14 cellular contexts compared by ENCODE assay signal in genomic region chr7:150620617-150621371, GRCh38. TPM values are rescaled to one million over a fixed set of nuclear protein-coding genes. Genes with fewer than 3 reads are reported as not detected.
DNase-seq lines count a peak whose midpoint lies in the region; ATAC-seq and TF ChIP-seq lines count a peak whose summit lies in the region.
"Had no signal": no experiment of that assay in that cellular context is flagged by ENCODE, and none has a peak within 500 bp of the region (broad histone marks: within the 10 kb centered on the region; RNA-seq: fewer than 3 reads in every experiment).

No MANE protein-coding gene starts in this region.

- peak overlapping the region; percentile 97 for H3K27ac Mint-ChIP-seq in activated T-cell treated with anti-CD3 and anti-CD28 coated beads, Interleukin-2, amount 50 U/mL, for 72 hours
- H3K27ac Mint-ChIP-seq in natural killer cell (peak overlapping the region; percentile 70 to 71), osteocyte (ENCODE audit: unreplicated experiment) (no peak overlapping the region)

- no peak for TF ChIP-seq POLR2A in GM18505 (IDR thresholded peaks at IDR 0.05; ENCODE audit: borderline replicate concordance, extremely low read depth, insufficient read depth, insufficient read length)

- H3K27me3 Mint-ChIP-seq in activated T-cell treated with anti-CD3 and anti-CD28 coated beads, Interleukin-2, amount 50 U/mL, for 72 hours (ENCODE audit: low read depth) = no peaks in the 10 kb centered on the region
- no peaks in the 10 kb centered on the region for H3K27me3 Mint-ChIP-seq in natural killer cell (ENCODE audit: low read depth in 2 of 2)
- no peaks in the 10 kb centered on the region for H3K27me3 Mint-ChIP-seq in osteocyte (ENCODE audit: unreplicated experiment)

- peak overlapping the region; percentile 51 to 79 for H3K4me3 Mint-ChIP-seq in activated T-cell treated with anti-CD3 and anti-CD28 coated beads, Interleukin-2, amount 50 U/mL, for 72 hours
- no peak overlapping the region for H3K4me3 Mint-ChIP-seq in natural killer cell
- no peak overlapping the region for H3K4me3 Mint-ChIP-seq in osteocyte (ENCODE audit: unreplicated experiment)

- peak; percentile 81 to 85 for ATAC-seq in activated T-cell treated with anti-CD3 and anti-CD28 coated beads, Interleukin-2, amount 50 U/mL, for 72 hours (replicated peaks in 1 of 2)
- ATAC-seq in GM21515 (IDR thresholded peaks at IDR 0.05; ENCODE audit: unreplicated experiment) (peak; percentile 51), HG03460 (IDR thresholded peaks at IDR 0.05; ENCODE audit: unreplicated experiment) (peak; percentile 57), natural killer cell (no peak), GM18505 (IDR thresholded peaks at IDR 0.05; ENCODE audit: unreplicated experiment) (no peak)
- ATAC-seq: mucosa of descending colon had no signal

- H3K36me3 Mint-ChIP-seq in activated T-cell treated with anti-CD3 and anti-CD28 coated beads, Interleukin-2, amount 50 U/mL, for 72 hours (ENCODE audit: insufficient read depth in 2 of 2) = peaks cover 3 to 13% of the 10 kb centered on the region in 2 donors
- H3K36me3 Mint-ChIP-seq in natural killer cell (peaks cover 9% of the 10 kb centered on the region), osteocyte (ENCODE audit: unreplicated experiment) (no peaks in the 10 kb centered on the region)

- DNase-seq in activated T-cell treated with anti-CD3 and anti-CD28 coated beads, Interleukin-2, amount 50 U/mL, for 72 hours = peak in 1 of 2 donors; percentile 14
- DNase-seq in activated T-cell treated with anti-CD3 and anti-CD28 coated beads for 4 hours (no peak), natural killer cell (no peak), SW480 (ENCODE audit: low spot score) (no peak), osteocyte (ENCODE audit: extremely low spot score, unreplicated experiment) (no peak)
- DNase-seq: aorta, DMS 273 treated with DMSO at 0.1 percent for 48 hours, mucosa of descending colon, NCI-H2227 treated with DMSO at 0.1 percent for 48 hours, uterus had no signal

- H3K9me3 Mint-ChIP-seq in activated T-cell treated with anti-CD3 and anti-CD28 coated beads, Interleukin-2, amount 50 U/mL, for 72 hours = peaks cover 2 to 9% of the 10 kb centered on the region in 2 donors
- H3K9me3 Mint-ChIP-seq in natural killer cell (peaks cover 0 to 2% of the 10 kb centered on the region in 2 donors), osteocyte (ENCODE audit: unreplicated experiment) (no peaks in the 10 kb centered on the region)

- intact Hi-C loops in natural killer cell (cut with micrococcal nuclease) = no loop called here

- peaks cover 48% of the 10 kb centered on the region for H3K4me1 Mint-ChIP-seq in activated T-cell treated with anti-CD3 and anti-CD28 coated beads, Interleukin-2, amount 50 U/mL, for 72 hours (ENCODE audit: low read depth)
- H3K4me1 Mint-ChIP-seq in natural killer cell = peaks cover 19 to 29% of the 10 kb centered on the region in 2 donors
- H3K4me1 Mint-ChIP-seq in osteocyte (ENCODE audit: unreplicated experiment) = no peaks in the 10 kb centered on the region

- TF ChIP-seq CTCF in natural killer cell (IDR thresholded peaks at IDR 0.05) = no peak
- TF ChIP-seq CTCF in osteocyte (IDR thresholded peaks at IDR 0.05) = no peak

RNA-seq across cellular contexts. Expression of gene GIMAP6, which starts 11.4 kb away (rescaled TPM):
- total RNA-seq in activated T-cell treated with anti-CD3 and anti-CD28 coated beads, Interleukin-2, amount 50 U/mL, for 72 hours = 10 to 100 TPM; 35.1 to 41.6 TPM
- total RNA-seq in natural killer cell (100 to 1,000 TPM in 1 of 3 donors, 10 to 100 TPM in 2; 39.7 to 100 (median 51.9) TPM), osteocyte (not detected in 2 replicates)

RNA-seq across cellular contexts. Expression of gene GIMAP4, which starts 53.6 kb away (rescaled TPM):
- 100 to 1,000 TPM; 114 to 156 TPM for total RNA-seq in activated T-cell treated with anti-CD3 and anti-CD28 coated beads, Interleukin-2, amount 50 U/mL, for 72 hours
- 100 to 1,000 TPM; 105 to 215 (median 124) TPM for total RNA-seq in natural killer cell
- total RNA-seq in osteocyte = not detected in 2 replicates
- total RNA-seq: HT1080 had no signal

Comparison
In these comparisons a context has a peak if more than half of its experiments do, and no peak if none do; other contexts are left out.
1. ATAC-seq: peak in activated T-cell treated with anti-CD3 and anti-CD28 coated beads, Interleukin-2, amount 50 U/mL, for 72 hours (2 of 2), GM21515 (single experiment) and HG03460 (single experiment); none in natural killer cell (0 of 3) and GM18505 (single experiment).
2. H3K4me3 Mint-ChIP-seq: peak in activated T-cell treated with anti-CD3 and anti-CD28 coated beads, Interleukin-2, amount 50 U/mL, for 72 hours (2 of 2); none in natural killer cell (single experiment) and osteocyte (single experiment).
3. RNA of gene GIMAP6, which starts 11.4 kb away (total RNA-seq): 39.7 to 100 TPM in natural killer cell and 35.1 to 41.6 TPM in activated T-cell treated with anti-CD3 and anti-CD28 coated beads, Interleukin-2, amount 50 U/mL, for 72 hours; not detected in osteocyte; every median in the first group is over 10 times any median in the second.
4. RNA of gene GIMAP4, which starts 53.6 kb away (total RNA-seq): 114 to 156 TPM in activated T-cell treated with anti-CD3 and anti-CD28 coated beads, Interleukin-2, amount 50 U/mL, for 72 hours and 105 to 215 TPM in natural killer cell; not detected in osteocyte; every median in the first group is over 100 times any median in the second.